In the genomic region with DNA sequence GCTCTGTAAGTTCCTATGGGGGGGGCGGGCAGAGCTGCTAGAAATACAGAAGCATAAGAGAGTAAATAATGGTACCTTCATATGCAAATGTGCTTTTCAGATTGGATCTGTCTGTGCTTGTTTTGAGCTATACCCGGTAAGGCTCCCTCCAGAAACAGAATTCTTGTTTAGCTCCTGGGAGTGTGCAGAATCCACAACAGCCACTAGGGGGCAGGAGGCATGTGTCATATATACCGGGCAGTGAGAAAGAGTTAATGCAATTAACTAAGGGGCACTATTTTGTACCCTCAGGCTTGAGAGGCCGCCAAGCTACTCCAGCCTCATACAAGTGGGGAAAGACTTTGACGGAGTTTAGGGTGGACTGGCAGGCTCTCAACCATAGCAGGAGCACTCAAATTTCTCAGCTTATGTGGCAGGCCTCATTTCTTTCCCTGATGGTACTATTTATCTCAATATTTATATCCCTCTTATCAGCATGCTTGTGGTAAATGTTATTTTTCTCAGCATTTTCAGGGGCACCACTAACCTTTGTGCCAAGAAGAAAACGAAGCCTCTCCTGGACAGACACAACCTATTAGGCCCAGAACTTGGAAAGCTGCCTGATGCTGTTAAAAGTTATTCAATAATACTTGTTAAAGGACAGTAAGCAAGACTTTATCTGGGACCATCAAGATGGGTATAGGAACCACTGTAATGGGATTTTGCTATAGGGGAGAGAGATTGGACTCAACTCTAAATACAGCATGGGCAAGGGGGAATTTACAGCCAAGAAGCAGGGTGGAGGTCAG, we compare ENCODE assay signal across 8 cellular contexts. TPM values are rescaled to one million over a fixed set of nuclear protein-coding genes. Genes with fewer than 3 reads are reported as not detected.
DNase-seq lines count a peak whose midpoint lies in the region; ATAC-seq and TF ChIP-seq lines count a peak whose summit lies in the region.

No MANE protein-coding gene starts in this region.

- H3K27ac ChIP-seq in left lung, result no peak overlapping the region

- POLR2A ChIA-PET in GM10248 (lab: Yijun Ruan, JAX), result interaction anchor here (0.6 to 2.6 kb wide), 6 partner anchors 11 to 75 kb away, joined by 3 to 10 read pairs (median 5); a partner anchor contains a TSS

- DNase-seq in GM10248 (ENCODE audit: extremely low spot score), result peak; percentile 77
- DNase-seq in NCI-H345 treated with DMSO at 0.1 percent for 48 hours (lab: John Stamatoyannopoulos, UW; ENCODE audit: unreplicated experiment), result peak; percentile 16
- DNase-seq in cerebellum (ENCODE audit: low spot score), result peak; percentile 71
- peak in 1 of 2 donors; percentile 61 for DNase-seq in left lung
- DNase-seq in stimulated activated CD4-positive, alpha-beta T cell treated with anti-CD3 and anti-CD28 coated beads, TNF-alpha, amount 100 ng/mL, for 24 hours (ENCODE audit: low read depth in 3 of 3), result peak; percentile 42 to 73 (median 66)

- intact Hi-C loops in left lung (cut with DNase I), result loop anchor here in 1 of 2 donors (10.0 kb wide), 1 partner anchor 71 kb away; no protein-coding TSS in a partner anchor

- no peak overlapping the region for H3K4me3 ChIP-seq in left lung

- CTCF ChIA-PET in GM10248 (lab: Yijun Ruan, JAX), result interaction anchor here (0.6 to 5.7 kb wide), 63 partner anchors 9 to 397 kb away, joined by 3 to 112 read pairs (median 5); a partner anchor contains a TSS

- H3K27me3 ChIP-seq in left lung, result no peaks in the 10 kb centered on the region

- TF ChIP-seq CTCF in GM10248 (IDR thresholded peaks at IDR 0.05; ENCODE audit: control extremely low read depth, extremely low read depth, low read depth, missing control alignments), result peak; percentile 92
- peak; percentile 92 to 95 for TF ChIP-seq CTCF in left lung (IDR thresholded peaks at IDR 0.05)

- H3K9me3 ChIP-seq in left lung, result no peaks in the 10 kb centered on the region

- ATAC-seq in HG02885 (IDR thresholded peaks at IDR 0.05; ENCODE audit: poor library complexity, unreplicated experiment), result peak; percentile 79
- ATAC-seq in activated CD4-positive, CD25-positive, alpha-beta regulatory T cell treated with anti-CD3 and anti-CD28 coated beads, Interleukin-2, amount 50 U/mL, for 24 hours, result peak; percentile 88 to 94
- peak; percentile 98 for ATAC-seq in left lung
- no peak for ATAC-seq in HG02870 (IDR thresholded peaks at IDR 0.05; ENCODE audit: unreplicated experiment)

- H3K36me3 ChIP-seq in left lung, result no peaks in the 10 kb centered on the region

- H3K4me1 ChIP-seq in left lung, result peaks cover 0 to 4% of the 10 kb centered on the region in 2 donors

RNA-seq across cellular contexts. Expression of a gene that starts 10.7 kb away (rescaled TPM):
- total RNA-seq in cerebellum, result 58.8 TPM
- total RNA-seq in left lung, result 10 to 100 TPM; 11.5 to 13.5 TPM

RNA-seq across cellular contexts. Expression of a gene that starts 16.9 kb away (rescaled TPM):
- total RNA-seq in cerebellum (1,017 TPM), left lung (1,000 to 10,000 TPM; 1,151 to 1,430 TPM)

RNA-seq across cellular contexts. Expression of a gene that starts 51.4 kb away (rescaled TPM):
- 1.8 TPM for total RNA-seq in cerebellum
- 10 to 100 TPM; 58.0 to 97.7 TPM for total RNA-seq in left lung

Comparison
In these comparisons a context has a peak if more than half of its experiments do, and no peak if none do; other contexts are left out.
1. RNA of a gene that starts 51.4 kb away (total RNA-seq): 58.0 to 97.7 TPM in left lung; 1.8 TPM in cerebellum (single experiment); every median in the first group is over 10 times any median in the second.